ENCODE assay signal across 10 cellular contexts in genomic region chr1:154767315-154768240, GRCh38.
A peak's percentile ranks its signal among the peaks of the same experiment; 100 is the strongest.
DNase-seq lines count a peak whose midpoint lies in the region; ATAC-seq and TF ChIP-seq lines count a peak whose summit lies in the region.
"Had no signal": no experiment of that assay in that cellular context is flagged by ENCODE, and none has a peak within 500 bp of the region (broad histone marks: within the 10 kb centered on the region; RNA-seq: fewer than 3 reads in every experiment).

No MANE protein-coding gene starts in this region.

- H3K27ac ChIP-seq in left ventricle myocardium inferior (replicated peaks) (peak overlapping the region; percentile 55), smooth muscle cell (ENCODE audit: low read depth) (no peak overlapping the region), esophagus squamous epithelium (no peak overlapping the region)
- H3K27ac ChIP-seq: psoas muscle had no signal

- no peaks in the 10 kb centered on the region for H4K20me1 ChIP-seq in smooth muscle cell (ENCODE audit: low read depth)

- no peak for TF ChIP-seq CTCF in left ventricle myocardium inferior (IDR thresholded peaks at IDR 0.05; ENCODE audit: borderline replicate concordance)
- TF ChIP-seq CTCF in smooth muscle cell (IDR thresholded peaks at IDR 0.05; ENCODE audit: borderline replicate concordance, insufficient read depth, poor library complexity, severe bottlenecking) = no peak
- no peak for TF ChIP-seq CTCF in esophagus squamous epithelium (IDR thresholded peaks at IDR 0.05)

- DNase-seq in NCI-H1092 (lab: John Stamatoyannopoulos, UW) (peak; percentile 43), anterior cingulate cortex (lab: John Stamatoyannopoulos, UW) (peak in 45 of 58 donors; percentile 20 to 93 (median 47)), left ventricle myocardium inferior (peak; percentile 64), smooth muscle cell (lab: John Stamatoyannopoulos, UW; ENCODE audit: unreplicated experiment) (no peak), CD1c-positive myeloid dendritic cell (ENCODE audit: extremely low spot score) (no peak), RPMI8226 (no peak), esophagus squamous epithelium (lab: John Stamatoyannopoulos, UW) (no peak)
- DNase-seq: NCI-H187, psoas muscle had no signal

- H3K4me1 ChIP-seq in left ventricle myocardium inferior = peaks cover 24% of the 10 kb centered on the region
- H3K4me1 ChIP-seq in smooth muscle cell (ENCODE audit: low read depth) = no peaks in the 10 kb centered on the region
- H3K4me1 ChIP-seq in esophagus squamous epithelium = peaks cover 5 to 8% (median 5%) of the 10 kb centered on the region in 3 donors
- H3K4me1 ChIP-seq: psoas muscle had no signal

- intact Hi-C loops in left ventricle myocardium inferior (cut with micrococcal nuclease) = loop anchor here (10.0 kb wide), 2 partner anchors 107 to 203 kb away; partner anchors contain the start of genes CHRNB2 and KCNN3
- intact Hi-C loops in esophagus squamous epithelium (cut with DNase I) = loop anchor here (10.0 kb wide), 1 partner anchor 113 kb away; no protein-coding TSS in a partner anchor

- H3K9ac ChIP-seq in smooth muscle cell (ENCODE audit: low read depth) = peak overlapping the region; percentile 30

- ATAC-seq in HG02938 (IDR thresholded peaks at IDR 0.05; ENCODE audit: unreplicated experiment) = no peak

- WGBS in smooth muscle cell (ENCODE audit: low lambda C conversion rate) = 92% methylated on average over 9 of the region's 9 CpGs
- 61 to 69% methylated on average over 6 to 9 of the region's 9 CpGs for WGBS in esophagus squamous epithelium, 2 donors

- H3K9me3 ChIP-seq in left ventricle myocardium inferior (replicated peaks) (no peaks in the 10 kb centered on the region), smooth muscle cell (replicated peaks; ENCODE audit: low read depth) (no peaks in the 10 kb centered on the region), esophagus squamous epithelium (no peaks in the 10 kb centered on the region)
- H3K9me3 ChIP-seq: psoas muscle had no signal

- H3K4me3 ChIP-seq in left ventricle myocardium inferior (no peak overlapping the region), smooth muscle cell (no peak overlapping the region), esophagus squamous epithelium (no peak overlapping the region)
- H3K4me3 ChIP-seq: psoas muscle had no signal

- no peaks in the 10 kb centered on the region for H3K36me3 ChIP-seq in left ventricle myocardium inferior
- H3K36me3 ChIP-seq in smooth muscle cell (ENCODE audit: low read depth) = no peaks in the 10 kb centered on the region
- H3K36me3 ChIP-seq in esophagus squamous epithelium = no peaks in the 10 kb centered on the region

- no peaks in the 10 kb centered on the region for H3F3A ChIP-seq in smooth muscle cell (ENCODE audit: low read depth)

- TF ChIP-seq POLR2A in esophagus squamous epithelium (IDR thresholded peaks at IDR 0.05) = no peak

- no peaks in the 10 kb centered on the region for H3K79me2 ChIP-seq in smooth muscle cell (ENCODE audit: low read depth)

- no peak overlapping the region for H2AFZ ChIP-seq in smooth muscle cell (ENCODE audit: low read depth)

- H3K27me3 ChIP-seq in left ventricle myocardium inferior (ENCODE audit: low read depth) = no peaks in the 10 kb centered on the region
- peaks cover 29% of the 10 kb centered on the region for H3K27me3 ChIP-seq in smooth muscle cell (ENCODE audit: low read depth)
- H3K27me3 ChIP-seq in esophagus squamous epithelium = peaks cover 0 to 14% (median 0%) of the 10 kb centered on the region in 4 donors

- no peak overlapping the region for H3K4me2 ChIP-seq in smooth muscle cell

Comparison
In these comparisons a context has a peak if more than half of its experiments do, and no peak if none do; other contexts are left out.
1. DNase-seq: peak in NCI-H1092 (single experiment), anterior cingulate cortex (45 of 58) and left ventricle myocardium inferior (single experiment); none in smooth muscle cell (single experiment), CD1c-positive myeloid dendritic cell (single experiment), RPMI8226 (single experiment) and esophagus squamous epithelium (single experiment).